In the genomic region with DNA sequence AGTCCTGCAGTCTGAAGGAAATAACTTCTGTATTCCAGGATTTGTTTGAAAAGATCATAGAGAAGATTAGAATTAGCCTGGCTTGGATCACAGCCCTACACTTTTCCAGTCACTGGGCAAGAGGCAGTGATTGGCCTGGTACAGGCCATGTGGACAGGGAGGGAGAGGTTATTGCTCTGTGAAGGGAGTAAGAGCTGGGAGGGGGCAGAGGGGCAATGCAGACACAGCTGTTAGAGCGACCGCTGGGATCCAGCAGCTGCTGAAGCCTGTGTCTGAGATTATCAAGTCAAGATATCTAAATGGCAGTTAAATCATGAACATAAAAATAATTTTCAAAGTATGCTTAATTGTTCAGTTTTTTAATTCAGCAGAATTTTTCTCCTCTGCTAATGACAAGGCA, we compare ENCODE assay signal across 1 cellular context.
TF ChIP-seq lines count a peak whose summit lies in the region.

No MANE protein-coding gene starts in this region.

TF ChIP-seq in SK-N-SH, 30 proteins besides CTCF, POLR2A, EP300 and RAD21 (continued from another document):
- TF ChIP-seq, protein P1, sequence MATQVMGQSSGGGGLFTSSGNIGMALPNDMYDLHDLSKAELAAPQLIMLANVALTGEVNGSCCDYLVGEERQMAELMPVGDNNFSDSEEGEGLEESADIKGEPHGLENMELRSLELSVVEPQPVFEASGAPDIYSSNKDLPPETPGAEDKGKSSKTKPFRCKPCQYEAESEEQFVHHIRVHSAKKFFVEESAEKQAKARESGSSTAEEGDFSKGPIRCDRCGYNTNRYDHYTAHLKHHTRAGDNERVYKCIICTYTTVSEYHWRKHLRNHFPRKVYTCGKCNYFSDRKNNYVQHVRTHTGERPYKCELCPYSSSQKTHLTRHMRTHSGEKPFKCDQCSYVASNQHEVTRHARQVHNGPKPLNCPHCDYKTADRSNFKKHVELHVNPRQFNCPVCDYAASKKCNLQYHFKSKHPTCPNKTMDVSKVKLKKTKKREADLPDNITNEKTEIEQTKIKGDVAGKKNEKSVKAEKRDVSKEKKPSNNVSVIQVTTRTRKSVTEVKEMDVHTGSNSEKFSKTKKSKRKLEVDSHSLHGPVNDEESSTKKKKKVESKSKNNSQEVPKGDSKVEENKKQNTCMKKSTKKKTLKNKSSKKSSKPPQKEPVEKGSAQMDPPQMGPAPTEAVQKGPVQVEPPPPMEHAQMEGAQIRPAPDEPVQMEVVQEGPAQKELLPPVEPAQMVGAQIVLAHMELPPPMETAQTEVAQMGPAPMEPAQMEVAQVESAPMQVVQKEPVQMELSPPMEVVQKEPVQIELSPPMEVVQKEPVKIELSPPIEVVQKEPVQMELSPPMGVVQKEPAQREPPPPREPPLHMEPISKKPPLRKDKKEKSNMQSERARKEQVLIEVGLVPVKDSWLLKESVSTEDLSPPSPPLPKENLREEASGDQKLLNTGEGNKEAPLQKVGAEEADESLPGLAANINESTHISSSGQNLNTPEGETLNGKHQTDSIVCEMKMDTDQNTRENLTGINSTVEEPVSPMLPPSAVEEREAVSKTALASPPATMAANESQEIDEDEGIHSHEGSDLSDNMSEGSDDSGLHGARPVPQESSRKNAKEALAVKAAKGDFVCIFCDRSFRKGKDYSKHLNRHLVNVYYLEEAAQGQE (IDR thresholded peaks at IDR 0.05; ENCODE audit: low read depth, low read length) = no peak
- TF ChIP-seq MEF2A (IDR thresholded peaks at IDR 0.05; ENCODE audit: borderline replicate concordance, low read depth) = no peak
- TF ChIP-seq EZH2phosphoT487 (IDR thresholded peaks at IDR 0.05; ENCODE audit: borderline replicate concordance, low read depth) = no peak
- TF ChIP-seq SMC3 (IDR thresholded peaks at IDR 0.05; ENCODE audit: low read depth, low read length) = no peak
- no peak for TF ChIP-seq JUND (IDR thresholded peaks at IDR 0.05)
- TF ChIP-seq, protein P2, sequence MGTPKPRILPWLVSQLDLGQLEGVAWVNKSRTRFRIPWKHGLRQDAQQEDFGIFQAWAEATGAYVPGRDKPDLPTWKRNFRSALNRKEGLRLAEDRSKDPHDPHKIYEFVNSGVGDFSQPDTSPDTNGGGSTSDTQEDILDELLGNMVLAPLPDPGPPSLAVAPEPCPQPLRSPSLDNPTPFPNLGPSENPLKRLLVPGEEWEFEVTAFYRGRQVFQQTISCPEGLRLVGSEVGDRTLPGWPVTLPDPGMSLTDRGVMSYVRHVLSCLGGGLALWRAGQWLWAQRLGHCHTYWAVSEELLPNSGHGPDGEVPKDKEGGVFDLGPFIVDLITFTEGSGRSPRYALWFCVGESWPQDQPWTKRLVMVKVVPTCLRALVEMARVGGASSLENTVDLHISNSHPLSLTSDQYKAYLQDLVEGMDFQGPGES (IDR thresholded peaks at IDR 0.05; ENCODE audit: low read depth, low read length) = peak; percentile 28; the same call in 1 of the 2 replicates
- TF ChIP-seq, protein P3, sequence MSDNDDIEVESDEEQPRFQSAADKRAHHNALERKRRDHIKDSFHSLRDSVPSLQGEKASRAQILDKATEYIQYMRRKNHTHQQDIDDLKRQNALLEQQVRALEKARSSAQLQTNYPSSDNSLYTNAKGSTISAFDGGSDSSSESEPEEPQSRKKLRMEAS (IDR thresholded peaks at IDR 0.05; ENCODE audit: low read depth) = no peak
- no peak for TF ChIP-seq MXI1 (IDR thresholded peaks at IDR 0.05; ENCODE audit: low read depth, low read length)
- TF ChIP-seq ZBTB33 (IDR thresholded peaks at IDR 0.05; ENCODE audit: borderline replicate concordance, low read depth) = no peak
- TF ChIP-seq FOSL2 (IDR thresholded peaks at IDR 0.05; ENCODE audit: borderline replicate concordance, low read depth) = no peak
- TF ChIP-seq, protein P4, sequence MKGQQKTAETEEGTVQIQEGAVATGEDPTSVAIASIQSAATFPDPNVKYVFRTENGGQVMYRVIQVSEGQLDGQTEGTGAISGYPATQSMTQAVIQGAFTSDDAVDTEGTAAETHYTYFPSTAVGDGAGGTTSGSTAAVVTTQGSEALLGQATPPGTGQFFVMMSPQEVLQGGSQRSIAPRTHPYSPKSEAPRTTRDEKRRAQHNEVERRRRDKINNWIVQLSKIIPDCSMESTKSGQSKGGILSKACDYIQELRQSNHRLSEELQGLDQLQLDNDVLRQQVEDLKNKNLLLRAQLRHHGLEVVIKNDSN (IDR thresholded peaks at IDR 0.05; ENCODE audit: borderline replicate concordance, low read depth) = peak; percentile 67; the same call in 1 of the 2 replicates
- TF ChIP-seq NRF1 (IDR thresholded peaks at IDR 0.05; ENCODE audit: low read depth, low read length) = no peak
- no peak for TF ChIP-seq NFIC (IDR thresholded peaks at IDR 0.05; ENCODE audit: borderline replicate concordance)
- peak; percentile 76 for TF ChIP-seq FOXJ3 (CRISPR knock-in tag; IDR thresholded peaks at IDR 0.05)
- no peak for TF ChIP-seq GABPA (IDR thresholded peaks at IDR 0.05; ENCODE audit: low read depth)
- TF ChIP-seq POLR2AphosphoS5 (IDR thresholded peaks at IDR 0.05; ENCODE audit: low read depth, low read length) = no peak
- TF ChIP-seq TEAD4 (IDR thresholded peaks at IDR 0.05; ENCODE audit: borderline replicate concordance, insufficient read depth) = no peak
- TF ChIP-seq USF2 (IDR thresholded peaks at IDR 0.05; ENCODE audit: borderline replicate concordance, low read depth, low read length) = peak; percentile 54; the same call in 1 of the 2 replicates
- no peak for TF ChIP-seq FOXM1 (IDR thresholded peaks at IDR 0.05; ENCODE audit: low read depth)
- TF ChIP-seq YY1 (IDR thresholded peaks at IDR 0.05; ENCODE audit: low read depth) = no peak
- peak; percentile 95 for TF ChIP-seq GATA2 (CRISPR knock-in tag; IDR thresholded peaks at IDR 0.05)
- peak; percentile 84 for TF ChIP-seq RCOR1 (IDR thresholded peaks at IDR 0.05; ENCODE audit: low read length)
- TF ChIP-seq TCF12 (IDR thresholded peaks at IDR 0.05) = peak; percentile 38; the same call in 1 of the 2 replicates
- TF ChIP-seq TAF1 (IDR thresholded peaks at IDR 0.05; ENCODE audit: borderline replicate concordance, low read depth, low read length) = no peak
